In the genomic region with DNA sequence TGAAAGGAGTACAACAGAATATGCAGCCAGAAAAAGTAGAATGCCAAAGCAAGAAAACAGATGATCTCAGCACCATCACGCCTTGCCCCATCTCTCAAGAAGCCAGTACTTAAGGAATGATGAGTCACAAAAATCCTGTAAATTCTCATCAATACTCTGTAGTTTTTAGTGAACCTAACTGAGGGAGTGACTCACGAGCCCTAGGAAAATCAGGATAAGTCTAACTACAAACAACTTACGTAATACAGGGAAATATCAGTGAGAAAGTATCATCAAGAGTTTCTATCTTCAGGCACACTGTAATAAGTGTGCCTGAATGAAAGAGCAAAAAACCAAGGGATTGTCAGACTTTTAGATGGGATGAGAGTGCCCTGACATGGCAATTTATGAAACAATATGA, we compare ENCODE assay signal across 17 cellular contexts.
DNase-seq lines count a peak whose midpoint lies in the region; ATAC-seq, FAIRE-seq and TF ChIP-seq lines count a peak whose summit lies in the region.
"Had no signal": no experiment of that assay in that cellular context is flagged by ENCODE, and none has a peak within 500 bp of the region (broad histone marks: within the 10 kb centered on the region; RNA-seq: fewer than 3 reads in every experiment).

No MANE protein-coding gene starts in this region.

- H3K4me2 ChIP-seq in GM23338: no peak overlapping the region
- H3K4me2 ChIP-seq in endothelial cell of umbilical vein (ENCODE audit: insufficient read depth, low read length): no peak overlapping the region
- no peak overlapping the region for H3K4me2 ChIP-seq in mesenchymal stem cell (ENCODE audit: low read length, poor library complexity, severe bottlenecking)

- H3K4me3 Mint-ChIP-seq in GM23338: no peak overlapping the region
- H3K4me3 Mint-ChIP-seq: activated T-cell treated with anti-CD3 and anti-CD28 coated beads, Interleukin-2, amount 50 U/mL, for 4 hours; dendritic cell treated with granulocyte-macrophage colony-stimulating factor and Interleukin-4, amounts not matched to agents 40 ng/mL and 50 ng/mL, for 4 days had no signal

- H3K27ac ChIP-seq in GM23338 (ENCODE audit: low read depth) (no peak overlapping the region), RWPE1 (no peak overlapping the region), endothelial cell of umbilical vein (ENCODE audit: insufficient read depth, low read depth, low read length) (no peak overlapping the region), mesenchymal stem cell (ENCODE audit: low read length, poor library complexity, severe bottlenecking) (no peak overlapping the region), substantia nigra (ENCODE audit: low read depth, low read length, poor library complexity, severe bottlenecking) (no peak overlapping the region), dorsolateral prefrontal cortex (no peak overlapping the region)
- H3K27ac ChIP-seq: HL-60, stomach had no signal

- H2AK5ac ChIP-seq in mesenchymal stem cell (ENCODE audit: low read length, severe bottlenecking): no peak overlapping the region

- WGBS in mesenchymal stem cell: no CpG with 5 or more reads among the region's 3 CpGs

- peak; percentile 35 for FAIRE-seq in endothelial cell of umbilical vein (lab: Jason Lieb, UNC)
- FAIRE-seq: GM18507 had no signal

- no peak for TF ChIP-seq POLR2A in endothelial cell of umbilical vein (IDR thresholded peaks at IDR 0.05; ENCODE audit: low read depth, low read length)

- no peaks in the 10 kb centered on the region for H3K79me2 ChIP-seq in GM23338 (replicated peaks; ENCODE audit: insufficient read depth)
- no peaks in the 10 kb centered on the region for H3K79me2 ChIP-seq in endothelial cell of umbilical vein (ENCODE audit: control insufficient read depth, insufficient read depth, low read length)

- H2BK5ac ChIP-seq in mesenchymal stem cell (ENCODE audit: low read depth, low read length, poor library complexity, severe bottlenecking): no peak overlapping the region

- peak overlapping the region; percentile 49 for H3K27ac Mint-ChIP-seq in GM23338
- H3K27ac Mint-ChIP-seq: dendritic cell treated with granulocyte-macrophage colony-stimulating factor and Interleukin-4, amounts not matched to agents 40 ng/mL and 50 ng/mL, for 4 days had no signal

- POLR2A ChIA-PET in RWPE1 (lab: Yijun Ruan, JAX; ENCODE audit: low non-redundant PET) (no interaction called here), endothelial cell of umbilical vein (lab: Charles Lee) (no interaction called here)

- H3K36me3 Mint-ChIP-seq in GM23338 (ENCODE audit: low read depth): no peaks in the 10 kb centered on the region

- no peak overlapping the region for H2BK120ac ChIP-seq in mesenchymal stem cell (ENCODE audit: low read depth, low read length)

- no peak overlapping the region for H3K18ac ChIP-seq in mesenchymal stem cell (ENCODE audit: low read depth in 1 of 2, low read length in 2 of 2)

- H3K9me1 ChIP-seq in endothelial cell of umbilical vein (replicated peaks; ENCODE audit: control insufficient read depth, extremely low read depth, insufficient read depth, low read length): no peaks in the 10 kb centered on the region

- H3K23ac ChIP-seq in mesenchymal stem cell (ENCODE audit: low read length in 2 of 2): no peak overlapping the region

- H3K4me1 Mint-ChIP-seq in GM23338: peaks cover 26% of the 10 kb centered on the region

- H2BK15ac ChIP-seq in mesenchymal stem cell (ENCODE audit: low read depth, poor library complexity, severe bottlenecking): no peak overlapping the region

- H3K4me1 ChIP-seq in GM23338 (ENCODE audit: insufficient read depth) (peaks cover 34% of the 10 kb centered on the region), endothelial cell of umbilical vein (ENCODE audit: control insufficient read depth, extremely low read depth, insufficient read depth, low read length) (no peaks in the 10 kb centered on the region), mesenchymal stem cell (ENCODE audit: control insufficient read depth, insufficient read depth, low read depth, low read length) (no peaks in the 10 kb centered on the region)
- H3K4me1 ChIP-seq: stomach had no signal

- intact Hi-C loops in endothelial cell of umbilical vein (cut with micrococcal nuclease): no loop called here
- intact Hi-C loops in dorsolateral prefrontal cortex (cut with DNase I): no loop called here

- H3K9me3 Mint-ChIP-seq in GM23338: no peaks in the 10 kb centered on the region
- H3K9me3 Mint-ChIP-seq: dendritic cell treated with granulocyte-macrophage colony-stimulating factor and Interleukin-4, amounts not matched to agents 40 ng/mL and 50 ng/mL, for 4 days had no signal

- DNase-seq in GM23338 (ENCODE audit: low spot score) (no peak), RWPE1 (ENCODE audit: low spot score) (peak; percentile 61), endothelial cell of umbilical vein (ENCODE audit: low read depth, low spot score) (no peak), mesenchymal stem cell (peak; percentile 74), substantia nigra (lab: John Stamatoyannopoulos, UW) (no peak), dorsolateral prefrontal cortex (no peak)
- DNase-seq in activated naive CD4-positive, alpha-beta T cell treated with Interleukin-2 at 50 U/mL for 16 hours: no peak
- DNase-seq: activated T-cell treated with anti-CD3 and anti-CD28 coated beads, Interleukin-2, amount 50 U/mL, for 4 hours; Calu3; GOT3; NCI-H2081 treated with DMSO at 0.1 percent for 48 hours; stomach had no signal

- H3K4me3 ChIP-seq in GM23338 (no peak overlapping the region), endothelial cell of umbilical vein (replicated peaks in 1 of 3; ENCODE audit: insufficient read depth in 1 of 3, low read depth in 1 of 3, low read length in 3 of 3) (no peak overlapping the region), mesenchymal stem cell (ENCODE audit: insufficient read depth in 1 of 2, low read depth in 1 of 2, low read length in 2 of 2) (no peak overlapping the region), dorsolateral prefrontal cortex (no peak overlapping the region)
- H3K4me3 ChIP-seq: stomach had no signal

- ATAC-seq in GM23338 (no peak), GM19351 (IDR thresholded peaks at IDR 0.05; ENCODE audit: unreplicated experiment) (no peak)
- ATAC-seq: activated T-cell treated with anti-CD3 and anti-CD28 coated beads, Interleukin-2, amount 50 U/mL, for 4 hours; Right ventricle myocardium inferior had no signal

- H3K27me3 Mint-ChIP-seq in GM23338 (ENCODE audit: insufficient read depth, low read depth, poor library complexity): no peaks in the 10 kb centered on the region
- H3K27me3 Mint-ChIP-seq: dendritic cell treated with granulocyte-macrophage colony-stimulating factor and Interleukin-4, amounts not matched to agents 40 ng/mL and 50 ng/mL, for 4 days had no signal

- H3K4ac ChIP-seq in mesenchymal stem cell (ENCODE audit: low read depth in 1 of 2, low read length in 2 of 2): no peak overlapping the region

- no peak overlapping the region for H4K8ac ChIP-seq in mesenchymal stem cell (ENCODE audit: low read length)

- H3K14ac ChIP-seq in mesenchymal stem cell (ENCODE audit: low read length in 2 of 2): no peak overlapping the region

- no peaks in the 10 kb centered on the region for H3K79me1 ChIP-seq in mesenchymal stem cell (replicated peaks; ENCODE audit: low read length, poor library complexity, severe bottlenecking)

- no peaks in the 10 kb centered on the region for H3F3A ChIP-seq in GM23338 (replicated peaks; ENCODE audit: low read depth)

- H2BK12ac ChIP-seq in mesenchymal stem cell (ENCODE audit: low read length in 2 of 2): no peak overlapping the region

- no peak overlapping the region for H3K9ac ChIP-seq in endothelial cell of umbilical vein (replicated peaks; ENCODE audit: extremely low read depth, insufficient read depth, low read length)
- H3K9ac ChIP-seq in mesenchymal stem cell (ENCODE audit: low read length): no peak overlapping the region

- TF ChIP-seq CTCF in GM23338 (conservative IDR thresholded peaks at IDR 0.05; ENCODE audit: low read depth in 2 of 2) (no peak), RWPE1 (conservative IDR thresholded peaks at IDR 0.05; ENCODE audit: low read depth) (no peak), endothelial cell of umbilical vein (IDR thresholded peaks at IDR 0.05; ENCODE audit: extremely low read depth in 1 of 2, insufficient read depth in 1 of 2, low read depth in 1 of 2, low read length in 2 of 2) (no peak), dorsolateral prefrontal cortex (IDR thresholded peaks at IDR 0.05 in 54 of 56, conservative IDR thresholded peaks at IDR 0.05 in 2 of 56; ENCODE audit: low read depth in 1 of 56, partially characterized antibody in 56 of 56) (no peak)

- no peaks in the 10 kb centered on the region for H3K27me3 ChIP-seq in GM23338 (ENCODE audit: insufficient read depth)
- H3K27me3 ChIP-seq in endothelial cell of umbilical vein (ENCODE audit: control insufficient read depth in 2 of 2, insufficient read depth in 2 of 2, low read length in 2 of 2): no peaks in the 10 kb centered on the region
- H3K27me3 ChIP-seq in mesenchymal stem cell (ENCODE audit: control insufficient read depth in 1 of 2, insufficient read depth in 1 of 2, low read length in 2 of 2): no peaks in the 10 kb centered on the region
- no peaks in the 10 kb centered on the region for H3K27me3 ChIP-seq in dorsolateral prefrontal cortex
- H3K27me3 ChIP-seq: stomach had no signal

- H4K20me1 ChIP-seq in GM23338 (replicated peaks; ENCODE audit: insufficient read depth): no peaks in the 10 kb centered on the region
- no peaks in the 10 kb centered on the region for H4K20me1 ChIP-seq in endothelial cell of umbilical vein (replicated peaks; ENCODE audit: control insufficient read depth, extremely low read depth, insufficient read depth, low read length)

- no peak overlapping the region for H4K91ac ChIP-seq in mesenchymal stem cell (ENCODE audit: low read length)

- no TSS peak for BruUV-seq in endothelial cell of umbilical vein (replicated peaks; lab: Mats Ljungman, UMichigan)

- CTCF ChIA-PET in RWPE1 (lab: Yijun Ruan, JAX): no interaction called here
- CTCF ChIA-PET in endothelial cell of umbilical vein (lab: Charles Lee): no interaction called here

- no peaks in the 10 kb centered on the region for H3K9me3 ChIP-seq in endothelial cell of umbilical vein (replicated peaks; ENCODE audit: control insufficient read depth, insufficient read depth, low read length)
- H3K9me3 ChIP-seq in mesenchymal stem cell (ENCODE audit: control insufficient read depth, low read length): no peaks in the 10 kb centered on the region
- H3K9me3 ChIP-seq: stomach had no signal

- no peaks in the 10 kb centered on the region for H3K9me2 ChIP-seq in GM23338 (ENCODE audit: insufficient read depth)

- H2AFZ ChIP-seq in GM23338 (no peak overlapping the region), endothelial cell of umbilical vein (ENCODE audit: low read depth, low read length) (no peak overlapping the region), mesenchymal stem cell (ENCODE audit: low read depth, low read length) (no peak overlapping the region)

- H3K36me3 ChIP-seq in GM23338 (ENCODE audit: insufficient read depth): no peaks in the 10 kb centered on the region
- H3K36me3 ChIP-seq in endothelial cell of umbilical vein (ENCODE audit: control insufficient read depth in 2 of 2, extremely low read depth in 1 of 2, insufficient read depth in 2 of 2, low read length in 2 of 2): no peaks in the 10 kb centered on the region
- H3K36me3 ChIP-seq in mesenchymal stem cell (ENCODE audit: control insufficient read depth in 1 of 2, insufficient read depth in 2 of 2, low read depth in 1 of 2, low read length in 2 of 2): no peaks in the 10 kb centered on the region
- H3K36me3 ChIP-seq: stomach had no signal

- dilution Hi-C loops in endothelial cell of umbilical vein (cut with MboI; ENCODE audit: extremely low pct_ligation_motif_present, low sequenced_read_pairs): no loop called here

Comparison
In these comparisons a context has a peak if more than half of its experiments do, and no peak if none do; other contexts are left out.
1. DNase-seq: peak in RWPE1 (single experiment) and mesenchymal stem cell (single experiment); none in GM23338 (single experiment), endothelial cell of umbilical vein (single experiment), substantia nigra (0 of 49), activated naive CD4-positive, alpha-beta T cell treated with Interleukin-2 at 50 U/mL for 16 hours (single experiment) and dorsolateral prefrontal cortex (0 of 10).